Comparison of ENCODE assay signal across 8 cellular contexts in genomic region chr1:116737020-116737854, GRCh38. TPM values are rescaled to one million over a fixed set of nuclear protein-coding genes. Genes with fewer than 3 reads are reported as not detected.
A peak's percentile ranks its signal among the peaks of the same experiment; 100 is the strongest.
DNase-seq lines count a peak whose midpoint lies in the region; ATAC-seq, FAIRE-seq and TF ChIP-seq lines count a peak whose summit lies in the region.

No MANE protein-coding gene starts in this region.

- no peaks in the 10 kb centered on the region for H3K27me3 ChIP-seq in CD4-positive, alpha-beta T cell (ENCODE audit: control insufficient read depth, insufficient read depth, low read length)

- CTCF ChIA-PET in CD4-positive, alpha-beta T cell (lab: Charles Lee): interaction anchor here (0.5 to 3.4 kb wide), 35 partner anchors 11 to 327 kb away, joined by 3 to 74 read pairs (median 5); partner anchors contain the start of genes CD2 and TTF2

- no peaks in the 10 kb centered on the region for H3K27me3 Mint-ChIP-seq in CD4-positive, alpha-beta T cell

- FAIRE-seq in frontal cortex (lab: Jason Lieb, UNC): no peak
- FAIRE-seq in urothelium cell line (lab: Jason Lieb, UNC): no peak

- H3K4me3 ChIP-seq in Jurkat, Clone E6-1 (ENCODE audit: low read length): no peak overlapping the region

- POLR2A ChIA-PET in CD4-positive, alpha-beta T cell (lab: Charles Lee): interaction anchor here (0.5 to 5.5 kb wide), 19 partner anchors 9 to 323 kb away, joined by 3 to 235 read pairs (median 10); partner anchors contain the start of genes CD2 and TTF2

- H3K9me3 Mint-ChIP-seq in CD4-positive, alpha-beta T cell: no peaks in the 10 kb centered on the region

- H3K9me3 ChIP-seq in CD4-positive, alpha-beta T cell (ENCODE audit: control insufficient read depth, low read length): no peaks in the 10 kb centered on the region

- TF ChIP-seq CTCF in CD4-positive, alpha-beta T cell (IDR thresholded peaks at IDR 0.05): peak; percentile 97

- peak overlapping the region; percentile 76 for H3K4me3 Mint-ChIP-seq in CD4-positive, alpha-beta T cell

- H3K36me3 Mint-ChIP-seq in CD4-positive, alpha-beta T cell (ENCODE audit: low read depth): peaks cover 5% of the 10 kb centered on the region

- ATAC-seq in CD4-positive, alpha-beta T cell (ENCODE audit: poor library complexity): peak; percentile 67
- ATAC-seq in GM19372 (IDR thresholded peaks at IDR 0.05; ENCODE audit: low read depth, unreplicated experiment): peak; percentile 37

- intact Hi-C loops in CD4-positive, alpha-beta T cell (cut with DNase I, micrococcal nuclease): loop anchor here (1.0 to 5.0 kb wide), 6 partner anchors 32 to 320 kb away; no protein-coding TSS in a partner anchor

- H3K4me1 Mint-ChIP-seq in CD4-positive, alpha-beta T cell (ENCODE audit: low read depth): peaks cover 45% of the 10 kb centered on the region

- peak overlapping the region; percentile 99 for H3K27ac Mint-ChIP-seq in CD4-positive, alpha-beta T cell

- peak overlapping the region; percentile 98 for H3K27ac ChIP-seq in CD4-positive, alpha-beta T cell (ENCODE audit: low read depth, low read length)

- DNase-seq in CD4-positive, alpha-beta T cell: peak; percentile 66 to 77 (median 72)
- peak; percentile 82 for DNase-seq in Jurkat, Clone E6-1 (ENCODE audit: low read depth, low spot score)
- peak; percentile 59 for DNase-seq in RPMI7951 (ENCODE audit: low read depth)
- peak; percentile 70 for DNase-seq in activated effector memory CD4-positive, alpha-beta T cell treated with Interleukin-2 at 50 U/mL for 16 hours
- DNase-seq in frontal cortex (ENCODE audit: low spot score in 2 of 2): peak; percentile 31 to 72
- DNase-seq in pons (ENCODE audit: low spot score): peak; percentile 57
- peak; percentile 80 for DNase-seq in urothelium cell line (ENCODE audit: low spot score)

RNA-seq across cellular contexts. Expression of gene CD2, which starts 17.0 kb away (rescaled TPM):
- 100 to 1,000 TPM; 150 to 151 TPM for total RNA-seq in CD4-positive, alpha-beta T cell
- polyA plus RNA-seq in Jurkat, Clone E6-1 (2012; ENCODE audit: insufficient read depth, insufficient read length): 5.6 TPM
- total RNA-seq in RPMI7951 (2014; rRNA removed; shearing (Covaris generic)): not detected in 2 replicates
- total RNA-seq in frontal cortex: not detected

Comparison
In these comparisons a context has a peak if more than half of its experiments do, and no peak if none do; other contexts are left out.
1. RNA of gene CD2, which starts 17.0 kb away (total RNA-seq): 150 to 151 TPM in CD4-positive, alpha-beta T cell; not detected in RPMI7951 and not detected in frontal cortex (single experiment); every median in the first group is over 100 times any median in the second.
2. Peak in every context shown above with its lines, with median percentiles within 50 percentile points of each other: DNase-seq.